34 cellular contexts compared by ENCODE assay signal in the genomic region with DNA sequence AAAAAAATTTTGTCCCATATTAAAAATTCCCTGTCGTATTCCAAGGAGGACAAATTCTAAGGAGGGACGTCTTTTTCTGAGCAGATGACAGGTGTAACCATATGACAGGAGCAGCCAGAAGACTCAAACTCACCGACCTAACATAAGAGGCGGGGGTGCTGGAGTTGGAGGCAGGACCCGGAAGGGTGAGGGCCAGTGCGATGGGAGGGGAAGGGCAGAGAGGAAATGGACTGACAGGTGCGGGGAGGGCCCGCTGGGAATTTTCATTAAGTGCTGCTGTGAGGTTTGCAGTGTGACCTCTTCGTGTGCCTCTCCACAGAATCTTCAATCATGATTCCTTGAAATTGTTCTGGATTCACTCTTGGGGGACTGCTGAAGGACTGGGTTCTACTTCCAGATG.
"Had no signal": no experiment of that assay in that cellular context is flagged by ENCODE, and none has a peak within 500 bp of the region (broad histone marks: within the 10 kb centered on the region; RNA-seq: fewer than 3 reads in every experiment).

No MANE protein-coding gene starts in this region.

- H3K36me3 ChIP-seq: brain microvascular endothelial cell, esophagus muscularis mucosa, gastrocnemius medialis, heart left ventricle had no signal

- DNase-seq: activated B cell treated with CpG ODN at 0.5 μM for 24 hours; activated CD4-positive, alpha-beta T cell treated with anti-CD3 and anti-CD28 coated beads for 48 hours; activated CD4-positive, alpha-beta T cell treated with anti-CD3 and anti-CD28 coated beads, Interleukin-2, amount 50 U/mL, for 1 hour; activated CD4-positive, alpha-beta T cell treated with anti-CD3 and anti-CD28 coated beads, Interleukin-2, amount 50 U/mL, for 48 hours; activated CD8-positive, alpha-beta memory T cell treated with anti-CD3 and anti-CD28 coated beads for 24 hours; activated CD8-positive, alpha-beta T cell treated with anti-CD3 and anti-CD28 coated beads for 36 hours; activated effector memory CD4-positive, alpha-beta T cell treated with Interleukin-2 at 50 U/mL for 16 hours; activated gamma-delta T cell treated with Interleukin-2 at 50 U/mL for 16 hours; activated naive CD4-positive, alpha-beta T cell treated with anti-CD3 and anti-CD28 coated beads, Interleukin-2, amount 50 U/mL, for 16 hours; activated naive CD4-positive, alpha-beta T cell treated with Interleukin-2 at 50 U/mL for 16 hours; activated T-cell treated with anti-CD3 and anti-CD28 coated beads, Interleukin-2, amount 50 U/mL, for 4 hours; amniotic stem cell; anterior cingulate cortex; brain microvascular endothelial cell; dorsolateral prefrontal cortex; effector memory CD4-positive, alpha-beta T cell; erythroblast; foreskin keratinocyte; gastrocnemius medialis; glutamatergic neuron; heart left ventricle; T-helper 17 cell; T1000; WERI-Rb-1 had no signal

- H3K4me1 Mint-ChIP-seq: activated B cell treated with CpG ODN at 0.5 μM for 24 hours; central memory CD8-positive, alpha-beta T cell; T-helper 17 cell had no signal

- H3K4me3 ChIP-seq: coronary artery, dorsolateral prefrontal cortex, esophagus muscularis mucosa, gastrocnemius medialis, heart left ventricle had no signal

- H3K9me3 ChIP-seq: esophagus muscularis mucosa, gastrocnemius medialis, heart left ventricle had no signal

- ATAC-seq: activated CD4-positive, CD25-positive, alpha-beta regulatory T cell treated with anti-CD3 and anti-CD28 coated beads, Interleukin-2, amount 50 U/mL, for 24 hours; activated CD8-positive, alpha-beta T cell treated with anti-CD3 and anti-CD28 coated beads for 36 hours; activated T-cell treated with anti-CD3 and anti-CD28 coated beads, Interleukin-2, amount 50 U/mL, for 4 hours; activated T-helper 17 cell treated with anti-CD3 and anti-CD28 coated beads, Interleukin-2, amount 50 U/mL, for 72 hours; foreskin keratinocyte; gastrocnemius medialis; heart left ventricle; T-helper 17 cell had no signal

- H3K4me1 ChIP-seq: foreskin keratinocyte, gastrocnemius medialis had no signal

- H3K27ac ChIP-seq: brain microvascular endothelial cell, dorsolateral prefrontal cortex, esophagus muscularis mucosa, foreskin keratinocyte, gastrocnemius medialis, heart left ventricle, WERI-Rb-1 had no signal

- H3K27ac Mint-ChIP-seq: activated B cell treated with CpG ODN at 0.5 μM for 24 hours; activated CD8-positive, alpha-beta T cell treated with anti-CD3 and anti-CD28 coated beads for 36 hours; activated naive CD8-positive, alpha-beta T cell; activated T-helper 17 cell treated with anti-CD3 and anti-CD28 coated beads, Interleukin-2, amount 50 U/mL, for 72 hours; dendritic cell treated with granulocyte-macrophage colony-stimulating factor and Interleukin-4, amounts not matched to agents 40 ng/mL and 50 ng/mL, for 4 days; T-helper 17 cell; T-helper 2 cell treated with Interferon-gamma antibody and Interleukin-4, amounts not matched to agents 5 μg/mL and 100 μg/mL, for 36 hours had no signal

- H3K4me3 Mint-ChIP-seq: activated B cell treated with CpG ODN at 0.5 μM for 24 hours; activated CD8-positive, alpha-beta T cell treated with anti-CD3 and anti-CD28 coated beads for 36 hours; activated naive CD8-positive, alpha-beta T cell; activated T-cell treated with anti-CD3 and anti-CD28 coated beads, Interleukin-2, amount 50 U/mL, for 4 hours; activated T-helper 17 cell treated with anti-CD3 and anti-CD28 coated beads, Interleukin-2, amount 50 U/mL, for 72 hours; central memory CD8-positive, alpha-beta T cell; dendritic cell treated with granulocyte-macrophage colony-stimulating factor and Interleukin-4, amounts not matched to agents 40 ng/mL and 50 ng/mL, for 4 days; T-helper 17 cell; T-helper 2 cell treated with Interferon-gamma antibody and Interleukin-4, amounts not matched to agents 5 μg/mL and 100 μg/mL, for 36 hours had no signal

- H3K27me3 ChIP-seq: brain microvascular endothelial cell, foreskin keratinocyte, gastrocnemius medialis had no signal

- H3K9me3 Mint-ChIP-seq: activated B cell treated with CpG ODN at 0.5 μM for 24 hours; activated CD8-positive, alpha-beta T cell treated with anti-CD3 and anti-CD28 coated beads for 36 hours; activated T-cell treated with anti-CD3 and anti-CD28 coated beads, Interleukin-2, amount 50 U/mL, for 4 hours; activated T-helper 17 cell treated with anti-CD3 and anti-CD28 coated beads, Interleukin-2, amount 50 U/mL, for 72 hours; central memory CD8-positive, alpha-beta T cell; dendritic cell treated with granulocyte-macrophage colony-stimulating factor and Interleukin-4, amounts not matched to agents 40 ng/mL and 50 ng/mL, for 4 days; T-helper 2 cell treated with Interferon-gamma antibody and Interleukin-4, amounts not matched to agents 5 μg/mL and 100 μg/mL, for 36 hours had no signal

- FAIRE-seq: astrocyte, bronchial epithelial cell had no signal
